9 cellular contexts compared by ENCODE assay signal in genomic region chr16:81808933-81809480, GRCh38. TPM values are rescaled to one million over a fixed set of nuclear protein-coding genes. Genes with fewer than 3 reads are reported as not detected.
A peak's percentile ranks its signal among the peaks of the same experiment; 100 is the strongest.
DNase-seq lines count a peak whose midpoint lies in the region; ATAC-seq, FAIRE-seq and TF ChIP-seq lines count a peak whose summit lies in the region.
"Had no signal": no experiment of that assay in that cellular context is flagged by ENCODE, and none has a peak within 500 bp of the region (broad histone marks: within the 10 kb centered on the region; RNA-seq: fewer than 3 reads in every experiment).

No MANE protein-coding gene starts in this region.

- H4K20me1 ChIP-seq in MM.1S (ENCODE audit: insufficient read depth, low read length): no peaks in the 10 kb centered on the region

- CTCF ChIA-PET in HEK293 (lab: Yijun Ruan, JAX): no interaction called here

- peak overlapping the region; percentile 74 for H3K9ac ChIP-seq in MM.1S (ENCODE audit: low read length)

- TF ChIP-seq CTCF in HEK293 (tag by site-specific recombination; IDR thresholded peaks at IDR 0.05): no peak
- no peak for TF ChIP-seq CTCF in MM.1S (IDR thresholded peaks at IDR 0.05; ENCODE audit: low read length)
- no peak for TF ChIP-seq CTCF in D721Med (IDR thresholded peaks at IDR 0.05; ENCODE audit: insufficient read depth, missing control alignments)

- H3K4me2 ChIP-seq in MM.1S (ENCODE audit: low read depth, low read length): peak overlapping the region; percentile 66

- peak; percentile 90 for DNase-seq in MM.1S
- DNase-seq in mucosa of gallbladder (ENCODE audit: low spot score): peak; percentile 81
- no peak for DNase-seq in ecto neural progenitor cell (ENCODE audit: low spot score)
- DNase-seq in Kasumi-1 (lab: John Stamatoyannopoulos, UW): no peak
- no peak for DNase-seq in D341Med (ENCODE audit: low spot score)
- no peak for DNase-seq in D721Med (ENCODE audit: insufficient read length, low spot score)
- DNase-seq: adrenal gland had no signal

- H3K9me2 ChIP-seq in MM.1S (replicated peaks; ENCODE audit: insufficient read depth, low read length): no peaks in the 10 kb centered on the region

- POLR2A ChIA-PET in HEK293 (lab: Yijun Ruan, JAX): no interaction called here

- H3K9me3 ChIP-seq in HEK293 (ENCODE audit: control insufficient read depth, insufficient read depth, low read depth, low read length) (no peaks in the 10 kb centered on the region), MM.1S (replicated peaks; ENCODE audit: insufficient read depth, low read length) (no peaks in the 10 kb centered on the region)
- H3K9me3 ChIP-seq: adrenal gland had no signal

- ATAC-seq in GM18867 (IDR thresholded peaks at IDR 0.05; ENCODE audit: unreplicated experiment): peak; percentile 68

- no peak overlapping the region for H2AFZ ChIP-seq in MM.1S (ENCODE audit: low read length)

- peaks cover 36% of the 10 kb centered on the region for H3K79me2 ChIP-seq in MM.1S (ENCODE audit: low read length)

- no peaks in the 10 kb centered on the region for H3K4me1 ChIP-seq in HEK293 (ENCODE audit: control insufficient read depth, insufficient read depth, low read length)
- peaks cover 32% of the 10 kb centered on the region for H3K4me1 ChIP-seq in MM.1S (ENCODE audit: low read length)
- H3K4me1 ChIP-seq: adrenal gland had no signal

- H3K4me3 ChIP-seq in HEK293 (ENCODE audit: low read depth, low read length) (no peak overlapping the region), MM.1S (ENCODE audit: low read length) (peak overlapping the region; percentile 11; the same call in 1 of the 2 replicates)
- H3K4me3 ChIP-seq: adrenal gland had no signal

- H3K36me3 ChIP-seq in HEK293 (ENCODE audit: control insufficient read depth in 2 of 2, insufficient read depth in 1 of 2, low read length in 2 of 2) (no peaks in the 10 kb centered on the region), MM.1S (replicated peaks; ENCODE audit: insufficient read depth, low read length) (no peaks in the 10 kb centered on the region)
- H3K36me3 ChIP-seq: adrenal gland had no signal

- H3K27ac ChIP-seq in HEK293 (ENCODE audit: extremely low read depth, low read depth, low read length) (no peak overlapping the region), MM.1S (ENCODE audit: low read length) (peak overlapping the region; percentile 99)
- H3K27ac ChIP-seq: adrenal gland had no signal

- FAIRE-seq in D721Med (lab: Jason Lieb, UNC): no peak

- peaks cover 30% of the 10 kb centered on the region for H3F3A ChIP-seq in MM.1S (ENCODE audit: insufficient read depth, low read length)

- no peaks in the 10 kb centered on the region for H3K27me3 ChIP-seq in MM.1S (replicated peaks; ENCODE audit: insufficient read depth, low read length)
- H3K27me3 ChIP-seq: adrenal gland had no signal

TF ChIP-seq in HEK293, 187 proteins besides CTCF, POLR2A, EP300 and RAD21:
- TF ChIP-seq ZNF398 (tag by site-specific recombination; IDR thresholded peaks at IDR 0.05) (no peak), SCRT2 (tag by site-specific recombination; IDR thresholded peaks at IDR 0.05) (peak; percentile 62; the same call in 1 of the 2 replicates), HOXA7 (CRISPR knock-in tag; IDR thresholded peaks at IDR 0.05; ENCODE audit: borderline replicate concordance) (no peak), ZNF37A (tag by site-specific recombination; IDR thresholded peaks at IDR 0.05) (peak; percentile 91), ZFP37 (tag by site-specific recombination; IDR thresholded peaks at IDR 0.05) (no peak)

RNA-seq across cellular contexts. Expression of gene PLCG2, which starts 29.9 kb away (rescaled TPM):
- 130 TPM for total RNA-seq in mucosa of gallbladder

Comparison
In these comparisons a context has a peak if more than half of its experiments do, and no peak if none do; other contexts are left out.
1. DNase-seq: peak in MM.1S (single experiment) and mucosa of gallbladder (single experiment); none in ecto neural progenitor cell (single experiment), Kasumi-1 (0 of 2), D341Med (single experiment) and D721Med (single experiment).